In genomic region chr16:78002915-78003538, GRCh38 we compare ENCODE assay signal across 1 cellular context.
TF ChIP-seq lines count a peak whose summit lies in the region.

No MANE protein-coding gene starts in this region.

TF ChIP-seq in HepG2, 621 proteins besides CTCF, POLR2A, EP300 and RAD21 (continued from another document):
- TF ChIP-seq ZNF574 (CRISPR knock-in tag; IDR thresholded peaks at IDR 0.05): peak; percentile 36; the same call in 1 of the 2 replicates
- TF ChIP-seq ZBTB10 (CRISPR knock-in tag; IDR thresholded peaks at IDR 0.05; ENCODE audit: borderline replicate concordance): no peak
- TF ChIP-seq STAT6 (CRISPR knock-in tag; IDR thresholded peaks at IDR 0.05; ENCODE audit: borderline replicate concordance): no peak
- TF ChIP-seq GPN1 (CRISPR knock-in tag; IDR thresholded peaks at IDR 0.05; ENCODE audit: borderline replicate concordance): no peak
- TF ChIP-seq NPAS2 (CRISPR knock-in tag; IDR thresholded peaks at IDR 0.05; ENCODE audit: borderline replicate concordance): no peak
- no peak for TF ChIP-seq RCOR2 (CRISPR knock-in tag; IDR thresholded peaks at IDR 0.05)
- no peak for TF ChIP-seq ZNF317 (CRISPR knock-in tag; IDR thresholded peaks at IDR 0.05)
- no peak for TF ChIP-seq ZNF30 (CRISPR knock-in tag; IDR thresholded peaks at IDR 0.05)
- TF ChIP-seq ZNF207 (IDR thresholded peaks at IDR 0.05; ENCODE audit: borderline replicate concordance): no peak
- no peak for TF ChIP-seq NONO (IDR thresholded peaks at IDR 0.05)
- TF ChIP-seq NONO (CRISPR knock-in tag; conservative IDR thresholded peaks at IDR 0.05): no peak
- TF ChIP-seq ZNF674 (CRISPR knock-in tag; IDR thresholded peaks at IDR 0.05; ENCODE audit: low read depth): no peak
- TF ChIP-seq TSC22D2 (CRISPR knock-in tag; IDR thresholded peaks at IDR 0.05; ENCODE audit: borderline replicate concordance): no peak
- TF ChIP-seq ATF3 (CRISPR knock-in tag; IDR thresholded peaks at IDR 0.05): no peak
- no peak for TF ChIP-seq ZNF569 (CRISPR knock-in tag; IDR thresholded peaks at IDR 0.05; ENCODE audit: borderline replicate concordance)
- no peak for TF ChIP-seq ZNF282 (IDR thresholded peaks at IDR 0.05; ENCODE audit: partially characterized antibody)
- TF ChIP-seq ZNF878 (CRISPR knock-in tag; IDR thresholded peaks at IDR 0.05): no peak
- no peak for TF ChIP-seq STAT5B (CRISPR knock-in tag; IDR thresholded peaks at IDR 0.05)
- TF ChIP-seq ZNF672 (CRISPR knock-in tag; IDR thresholded peaks at IDR 0.05): no peak
- TF ChIP-seq ZNF446 (CRISPR knock-in tag; IDR thresholded peaks at IDR 0.05): no peak
- no peak for TF ChIP-seq ZNF550 (CRISPR knock-in tag; IDR thresholded peaks at IDR 0.05; ENCODE audit: borderline replicate concordance)
- TF ChIP-seq SYNCRIP (IDR thresholded peaks at IDR 0.05; ENCODE audit: insufficient read depth, low read depth, low read length): no peak
- TF ChIP-seq SAFB2 (CRISPR knock-in tag; IDR thresholded peaks at IDR 0.05; ENCODE audit: borderline replicate concordance, low read depth): no peak
- TF ChIP-seq GABPA (IDR thresholded peaks at IDR 0.05; ENCODE audit: low read depth, low read length): no peak
- TF ChIP-seq GABPA (CRISPR knock-in tag; IDR thresholded peaks at IDR 0.05; ENCODE audit: low read depth): no peak
- TF ChIP-seq ZNF597 (CRISPR knock-in tag; IDR thresholded peaks at IDR 0.05): no peak
- TF ChIP-seq ZFP36L2 (CRISPR knock-in tag; IDR thresholded peaks at IDR 0.05): no peak
- TF ChIP-seq DNMT1 (CRISPR knock-in tag; IDR thresholded peaks at IDR 0.05): no peak
- TF ChIP-seq ZNF276 (CRISPR knock-in tag; IDR thresholded peaks at IDR 0.05; ENCODE audit: low read depth): no peak
- TF ChIP-seq ZNF580 (CRISPR knock-in tag; IDR thresholded peaks at IDR 0.05; ENCODE audit: borderline replicate concordance, low read depth): 0 out of 2 replicates have a peak, but pooled peaks have one; percentile 38
- no peak for TF ChIP-seq HNRNPH1 (optimal IDR thresholded peaks at IDR 0.05; ENCODE audit: low read depth, low read length)
- peak; percentile 80; the same call in 1 of the 2 replicates for TF ChIP-seq HOXA5 (CRISPR knock-in tag; IDR thresholded peaks at IDR 0.05)
- TF ChIP-seq FOXP4 (CRISPR knock-in tag; IDR thresholded peaks at IDR 0.05): no peak
- TF ChIP-seq ZNF557 (CRISPR knock-in tag; IDR thresholded peaks at IDR 0.05): no peak
- no peak for TF ChIP-seq SNAI1 (CRISPR knock-in tag; IDR thresholded peaks at IDR 0.05; ENCODE audit: borderline replicate concordance)
- no peak for TF ChIP-seq ZNF75D (CRISPR knock-in tag; IDR thresholded peaks at IDR 0.05; ENCODE audit: borderline replicate concordance)
- no peak for TF ChIP-seq ZNF432 (CRISPR knock-in tag; IDR thresholded peaks at IDR 0.05; ENCODE audit: borderline replicate concordance)
- no peak for TF ChIP-seq SAP130 (CRISPR knock-in tag; IDR thresholded peaks at IDR 0.05; ENCODE audit: low read depth)
- TF ChIP-seq ERF (CRISPR knock-in tag; IDR thresholded peaks at IDR 0.05): 0 out of 2 replicates have a peak, but pooled peaks have one; percentile 19
